Comparison of ENCODE assay signal across 1 cellular context in genomic region chr10:104274762-104275721, GRCh38.
TF ChIP-seq lines count a peak whose summit lies in the region.

No MANE protein-coding gene starts in this region.

TF ChIP-seq in HepG2, 621 proteins besides CTCF, POLR2A, EP300 and RAD21 (continued from another document and continues in another):
- TF ChIP-seq ZNF407 (CRISPR knock-in tag; IDR thresholded peaks at IDR 0.05; ENCODE audit: not compliant biosample characterization) (no peak), BHLHE40 (IDR thresholded peaks at IDR 0.05; ENCODE audit: low read length) (peak; percentile 57), TCF7L2 (IDR thresholded peaks at IDR 0.05; ENCODE audit: low read depth, low read length) (no peak), SIN3A (IDR thresholded peaks at IDR 0.05; ENCODE audit: borderline replicate concordance, low read depth, low read length) (no peak), ZNF776 (CRISPR knock-in tag; IDR thresholded peaks at IDR 0.05) (no peak), ZMAT3 (CRISPR knock-in tag; conservative IDR thresholded peaks at IDR 0.05) (no peak), ZNF275 (CRISPR knock-in tag; IDR thresholded peaks at IDR 0.05; ENCODE audit: borderline replicate concordance) (no peak), THYN1 (CRISPR knock-in tag; IDR thresholded peaks at IDR 0.05; ENCODE audit: borderline replicate concordance, low read depth) (no peak), NFIC (IDR thresholded peaks at IDR 0.05; ENCODE audit: low read length) (no peak), KMT2B (CRISPR knock-in tag; IDR thresholded peaks at IDR 0.05) (no peak), ZHX2 (IDR thresholded peaks at IDR 0.05; ENCODE audit: low read depth) (0 out of 2 replicates have a peak, but pooled peaks have one; percentile 29), ZHX2 (CRISPR knock-in tag; IDR thresholded peaks at IDR 0.05; ENCODE audit: borderline replicate concordance) (no peak)
- TF ChIP-seq, protein P1, sequence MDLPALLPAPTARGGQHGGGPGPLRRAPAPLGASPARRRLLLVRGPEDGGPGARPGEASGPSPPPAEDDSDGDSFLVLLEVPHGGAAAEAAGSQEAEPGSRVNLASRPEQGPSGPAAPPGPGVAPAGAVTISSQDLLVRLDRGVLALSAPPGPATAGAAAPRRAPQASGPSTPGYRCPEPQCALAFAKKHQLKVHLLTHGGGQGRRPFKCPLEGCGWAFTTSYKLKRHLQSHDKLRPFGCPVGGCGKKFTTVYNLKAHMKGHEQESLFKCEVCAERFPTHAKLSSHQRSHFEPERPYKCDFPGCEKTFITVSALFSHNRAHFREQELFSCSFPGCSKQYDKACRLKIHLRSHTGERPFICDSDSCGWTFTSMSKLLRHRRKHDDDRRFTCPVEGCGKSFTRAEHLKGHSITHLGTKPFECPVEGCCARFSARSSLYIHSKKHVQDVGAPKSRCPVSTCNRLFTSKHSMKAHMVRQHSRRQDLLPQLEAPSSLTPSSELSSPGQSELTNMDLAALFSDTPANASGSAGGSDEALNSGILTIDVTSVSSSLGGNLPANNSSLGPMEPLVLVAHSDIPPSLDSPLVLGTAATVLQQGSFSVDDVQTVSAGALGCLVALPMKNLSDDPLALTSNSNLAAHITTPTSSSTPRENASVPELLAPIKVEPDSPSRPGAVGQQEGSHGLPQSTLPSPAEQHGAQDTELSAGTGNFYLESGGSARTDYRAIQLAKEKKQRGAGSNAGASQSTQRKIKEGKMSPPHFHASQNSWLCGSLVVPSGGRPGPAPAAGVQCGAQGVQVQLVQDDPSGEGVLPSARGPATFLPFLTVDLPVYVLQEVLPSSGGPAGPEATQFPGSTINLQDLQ (CRISPR knock-in tag; IDR thresholded peaks at IDR 0.05), result no peak
- TF ChIP-seq, protein P2, sequence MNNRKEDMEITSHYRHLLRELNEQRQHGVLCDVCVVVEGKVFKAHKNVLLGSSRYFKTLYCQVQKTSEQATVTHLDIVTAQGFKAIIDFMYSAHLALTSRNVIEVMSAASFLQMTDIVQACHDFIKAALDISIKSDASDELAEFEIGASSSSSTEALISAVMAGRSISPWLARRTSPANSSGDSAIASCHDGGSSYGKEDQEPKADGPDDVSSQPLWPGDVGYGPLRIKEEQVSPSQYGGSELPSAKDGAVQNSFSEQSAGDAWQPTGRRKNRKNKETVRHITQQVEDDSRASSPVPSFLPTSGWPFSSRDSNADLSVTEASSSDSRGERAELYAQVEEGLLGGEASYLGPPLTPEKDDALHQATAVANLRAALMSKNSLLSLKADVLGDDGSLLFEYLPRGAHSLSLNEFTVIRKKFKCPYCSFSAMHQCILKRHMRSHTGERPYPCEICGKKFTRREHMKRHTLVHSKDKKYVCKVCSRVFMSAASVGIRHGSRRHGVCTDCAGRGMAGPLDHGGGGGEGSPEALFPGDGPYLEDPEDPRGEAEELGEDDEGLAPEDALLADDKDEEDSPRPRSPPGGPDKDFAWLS (CRISPR knock-in tag; IDR thresholded peaks at IDR 0.05; ENCODE audit: borderline replicate concordance), result no peak
- TF ChIP-seq, protein P3, sequence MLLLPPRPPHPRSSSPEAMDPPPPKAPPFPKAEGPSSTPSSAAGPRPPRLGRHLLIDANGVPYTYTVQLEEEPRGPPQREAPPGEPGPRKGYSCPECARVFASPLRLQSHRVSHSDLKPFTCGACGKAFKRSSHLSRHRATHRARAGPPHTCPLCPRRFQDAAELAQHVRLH (CRISPR knock-in tag; IDR thresholded peaks at IDR 0.05; ENCODE audit: borderline replicate concordance, low read depth), result no peak
- TF ChIP-seq, protein P4, sequence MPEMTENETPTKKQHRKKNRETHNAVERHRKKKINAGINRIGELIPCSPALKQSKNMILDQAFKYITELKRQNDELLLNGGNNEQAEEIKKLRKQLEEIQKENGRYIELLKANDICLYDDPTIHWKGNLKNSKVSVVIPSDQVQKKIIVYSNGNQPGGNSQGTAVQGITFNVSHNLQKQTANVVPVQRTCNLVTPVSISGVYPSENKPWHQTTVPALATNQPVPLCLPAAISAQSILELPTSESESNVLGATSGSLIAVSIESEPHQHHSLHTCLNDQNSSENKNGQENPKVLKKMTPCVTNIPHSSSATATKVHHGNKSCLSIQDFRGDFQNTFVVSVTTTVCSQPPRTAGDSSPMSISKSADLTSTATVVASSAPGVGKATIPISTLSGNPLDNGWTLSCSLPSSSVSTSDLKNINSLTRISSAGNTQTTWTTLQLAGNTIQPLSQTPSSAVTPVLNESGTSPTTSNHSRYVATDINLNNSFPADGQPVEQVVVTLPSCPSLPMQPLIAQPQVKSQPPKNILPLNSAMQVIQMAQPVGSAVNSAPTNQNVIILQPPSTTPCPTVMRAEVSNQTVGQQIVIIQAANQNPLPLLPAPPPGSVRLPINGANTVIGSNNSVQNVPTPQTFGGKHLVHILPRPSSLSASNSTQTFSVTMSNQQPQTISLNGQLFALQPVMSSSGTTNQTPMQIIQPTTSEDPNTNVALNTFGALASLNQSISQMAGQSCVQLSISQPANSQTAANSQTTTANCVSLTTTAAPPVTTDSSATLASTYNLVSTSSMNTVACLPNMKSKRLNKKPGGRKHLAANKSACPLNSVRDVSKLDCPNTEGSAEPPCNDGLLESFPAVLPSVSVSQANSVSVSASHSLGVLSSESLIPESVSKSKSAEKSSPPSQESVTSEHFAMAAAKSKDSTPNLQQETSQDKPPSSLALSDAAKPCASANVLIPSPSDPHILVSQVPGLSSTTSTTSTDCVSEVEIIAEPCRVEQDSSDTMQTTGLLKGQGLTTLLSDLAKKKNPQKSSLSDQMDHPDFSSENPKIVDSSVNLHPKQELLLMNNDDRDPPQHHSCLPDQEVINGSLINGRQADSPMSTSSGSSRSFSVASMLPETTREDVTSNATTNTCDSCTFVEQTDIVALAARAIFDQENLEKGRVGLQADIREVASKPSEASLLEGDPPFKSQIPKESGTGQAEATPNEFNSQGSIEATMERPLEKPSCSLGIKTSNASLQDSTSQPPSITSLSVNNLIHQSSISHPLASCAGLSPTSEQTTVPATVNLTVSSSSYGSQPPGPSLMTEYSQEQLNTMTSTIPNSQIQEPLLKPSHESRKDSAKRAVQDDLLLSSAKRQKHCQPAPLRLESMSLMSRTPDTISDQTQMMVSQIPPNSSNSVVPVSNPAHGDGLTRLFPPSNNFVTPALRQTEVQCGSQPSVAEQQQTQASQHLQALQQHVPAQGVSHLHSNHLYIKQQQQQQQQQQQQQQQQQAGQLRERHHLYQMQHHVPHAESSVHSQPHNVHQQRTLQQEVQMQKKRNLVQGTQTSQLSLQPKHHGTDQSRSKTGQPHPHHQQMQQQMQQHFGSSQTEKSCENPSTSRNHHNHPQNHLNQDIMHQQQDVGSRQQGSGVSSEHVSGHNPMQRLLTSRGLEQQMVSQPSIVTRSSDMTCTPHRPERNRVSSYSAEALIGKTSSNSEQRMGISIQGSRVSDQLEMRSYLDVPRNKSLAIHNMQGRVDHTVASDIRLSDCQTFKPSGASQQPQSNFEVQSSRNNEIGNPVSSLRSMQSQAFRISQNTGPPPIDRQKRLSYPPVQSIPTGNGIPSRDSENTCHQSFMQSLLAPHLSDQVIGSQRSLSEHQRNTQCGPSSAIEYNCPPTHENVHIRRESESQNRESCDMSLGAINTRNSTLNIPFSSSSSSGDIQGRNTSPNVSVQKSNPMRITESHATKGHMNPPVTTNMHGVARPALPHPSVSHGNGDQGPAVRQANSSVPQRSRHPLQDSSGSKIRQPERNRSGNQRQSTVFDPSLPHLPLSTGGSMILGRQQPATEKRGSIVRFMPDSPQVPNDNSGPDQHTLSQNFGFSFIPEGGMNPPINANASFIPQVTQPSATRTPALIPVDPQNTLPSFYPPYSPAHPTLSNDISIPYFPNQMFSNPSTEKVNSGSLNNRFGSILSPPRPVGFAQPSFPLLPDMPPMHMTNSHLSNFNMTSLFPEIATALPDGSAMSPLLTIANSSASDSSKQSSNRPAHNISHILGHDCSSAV (CRISPR knock-in tag; IDR thresholded peaks at IDR 0.05; ENCODE audit: borderline replicate concordance), result no peak
- TF ChIP-seq, protein P5, sequence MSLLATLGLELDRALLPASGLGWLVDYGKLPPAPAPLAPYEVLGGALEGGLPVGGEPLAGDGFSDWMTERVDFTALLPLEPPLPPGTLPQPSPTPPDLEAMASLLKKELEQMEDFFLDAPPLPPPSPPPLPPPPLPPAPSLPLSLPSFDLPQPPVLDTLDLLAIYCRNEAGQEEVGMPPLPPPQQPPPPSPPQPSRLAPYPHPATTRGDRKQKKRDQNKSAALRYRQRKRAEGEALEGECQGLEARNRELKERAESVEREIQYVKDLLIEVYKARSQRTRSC (CRISPR knock-in tag; IDR thresholded peaks at IDR 0.05; ENCODE audit: low read depth), result no peak
